In genomic region chr12:34343345-34343744, GRCh38 we compare ENCODE assay signal across 3 cellular contexts.
TF ChIP-seq lines count a peak whose summit lies in the region.

No MANE protein-coding gene starts in this region.

TF ChIP-seq in SK-N-SH, 30 proteins besides CTCF, POLR2A, EP300 and RAD21 (continued from another document):
- no peak for TF ChIP-seq REST (IDR thresholded peaks at IDR 0.05; ENCODE audit: low read depth, low read length)
- peak; percentile 57 for TF ChIP-seq NRF1 (IDR thresholded peaks at IDR 0.05; ENCODE audit: low read depth, low read length)
- TF ChIP-seq, protein P1, sequence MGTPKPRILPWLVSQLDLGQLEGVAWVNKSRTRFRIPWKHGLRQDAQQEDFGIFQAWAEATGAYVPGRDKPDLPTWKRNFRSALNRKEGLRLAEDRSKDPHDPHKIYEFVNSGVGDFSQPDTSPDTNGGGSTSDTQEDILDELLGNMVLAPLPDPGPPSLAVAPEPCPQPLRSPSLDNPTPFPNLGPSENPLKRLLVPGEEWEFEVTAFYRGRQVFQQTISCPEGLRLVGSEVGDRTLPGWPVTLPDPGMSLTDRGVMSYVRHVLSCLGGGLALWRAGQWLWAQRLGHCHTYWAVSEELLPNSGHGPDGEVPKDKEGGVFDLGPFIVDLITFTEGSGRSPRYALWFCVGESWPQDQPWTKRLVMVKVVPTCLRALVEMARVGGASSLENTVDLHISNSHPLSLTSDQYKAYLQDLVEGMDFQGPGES (IDR thresholded peaks at IDR 0.05; ENCODE audit: low read depth, low read length), result no peak

TF ChIP-seq in SK-N-SH treated with all-trans-retinoic acid at 6 μM for 48 hours, 23 proteins besides CTCF, POLR2A, EP300 and RAD21 (continued from another document):
- TF ChIP-seq, protein P2, sequence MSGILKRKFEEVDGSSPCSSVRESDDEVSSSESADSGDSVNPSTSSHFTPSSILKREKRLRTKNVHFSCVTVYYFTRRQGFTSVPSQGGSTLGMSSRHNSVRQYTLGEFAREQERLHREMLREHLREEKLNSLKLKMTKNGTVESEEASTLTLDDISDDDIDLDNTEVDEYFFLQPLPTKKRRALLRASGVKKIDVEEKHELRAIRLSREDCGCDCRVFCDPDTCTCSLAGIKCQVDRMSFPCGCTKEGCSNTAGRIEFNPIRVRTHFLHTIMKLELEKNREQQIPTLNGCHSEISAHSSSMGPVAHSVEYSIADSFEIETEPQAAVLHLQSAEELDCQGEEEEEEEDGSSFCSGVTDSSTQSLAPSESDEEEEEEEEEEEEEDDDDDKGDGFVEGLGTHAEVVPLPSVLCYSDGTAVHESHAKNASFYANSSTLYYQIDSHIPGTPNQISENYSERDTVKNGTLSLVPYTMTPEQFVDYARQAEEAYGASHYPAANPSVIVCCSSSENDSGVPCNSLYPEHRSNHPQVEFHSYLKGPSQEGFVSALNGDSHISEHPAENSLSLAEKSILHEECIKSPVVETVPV (CRISPR knock-in tag; IDR thresholded peaks at IDR 0.05), result no peak
- TF ChIP-seq CSDC2 (CRISPR knock-in tag; IDR thresholded peaks at IDR 0.05) (no peak), ZNF565 (CRISPR knock-in tag; conservative IDR thresholded peaks at IDR 0.05; ENCODE audit: low read depth) (no peak)
TF ChIP-seq in SK-N-SH treated with all-trans-retinoic acid at 6 μM for 48 hours: peak in this region for 0.

TF ChIP-seq in A549, 52 proteins besides CTCF, POLR2A, EP300 and RAD21 (continued from another document):
- TF ChIP-seq FOSL2 (IDR thresholded peaks at IDR 0.05), result no peak
- TF ChIP-seq FOSL2 (CRISPR knock-in tag; IDR thresholded peaks at IDR 0.05), result no peak
- no peak for TF ChIP-seq BCL3 (IDR thresholded peaks at IDR 0.05)
- TF ChIP-seq MAZ (IDR thresholded peaks at IDR 0.05; ENCODE audit: borderline replicate concordance, low read depth, low read length), result no peak
- no peak for TF ChIP-seq REST (IDR thresholded peaks at IDR 0.05)
- no peak for TF ChIP-seq JUNB (IDR thresholded peaks at IDR 0.05)
- TF ChIP-seq, protein P3, sequence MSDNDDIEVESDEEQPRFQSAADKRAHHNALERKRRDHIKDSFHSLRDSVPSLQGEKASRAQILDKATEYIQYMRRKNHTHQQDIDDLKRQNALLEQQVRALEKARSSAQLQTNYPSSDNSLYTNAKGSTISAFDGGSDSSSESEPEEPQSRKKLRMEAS (IDR thresholded peaks at IDR 0.05), result no peak
